Comparison of ENCODE assay signal across 8 cellular contexts in genomic region chr2:149586898-149587219, GRCh38. TPM values are rescaled to one million over a fixed set of nuclear protein-coding genes. Genes with fewer than 3 reads are reported as not detected.
DNase-seq lines count a peak whose midpoint lies in the region; ATAC-seq and TF ChIP-seq lines count a peak whose summit lies in the region.

No MANE protein-coding gene starts in this region.

- H3K36me3 Mint-ChIP-seq in activated CD4-positive, alpha-beta T cell treated with anti-CD3 and anti-CD28 coated beads for 36 hours (ENCODE audit: low read depth) = peaks cover 32% of the 10 kb centered on the region

- peak overlapping the region; percentile 82 to 99 (median 97) for H3K27ac ChIP-seq in adrenal gland
- H3K27ac ChIP-seq in layer of hippocampus (ENCODE audit: low read depth, low read length) = peak overlapping the region; percentile 90
- peak overlapping the region; percentile 97 for H3K27ac ChIP-seq in suprapubic skin

- H3K27me3 ChIP-seq in adrenal gland (no peaks in the 10 kb centered on the region), layer of hippocampus (ENCODE audit: control insufficient read depth, insufficient read depth, low read length) (no peaks in the 10 kb centered on the region), suprapubic skin (no peaks in the 10 kb centered on the region)

- POLR2A ChIA-PET in activated CD4-positive, alpha-beta T cell treated with anti-CD3 and anti-CD28 coated beads for 36 hours (lab: Charles Lee) = interaction anchor here (0.6 kb wide), 2 partner anchors 8 to 240 kb away, joined by 3 to 7 read pairs; no protein-coding TSS in a partner anchor

- H3K4me1 Mint-ChIP-seq in activated CD4-positive, alpha-beta T cell treated with anti-CD3 and anti-CD28 coated beads for 36 hours = peaks cover 41% of the 10 kb centered on the region

- H3K4me1 ChIP-seq in adrenal gland (replicated peaks in 1 of 2) = peaks cover 26 to 42% of the 10 kb centered on the region in 2 donors
- H3K4me1 ChIP-seq in suprapubic skin = peaks cover 42% of the 10 kb centered on the region

- H3K4me3 Mint-ChIP-seq in activated CD4-positive, alpha-beta T cell treated with anti-CD3 and anti-CD28 coated beads for 36 hours = peak overlapping the region; percentile 92

- H3K27ac Mint-ChIP-seq in activated CD4-positive, alpha-beta T cell treated with anti-CD3 and anti-CD28 coated beads for 36 hours = peak overlapping the region; percentile 99

- H3K27me3 Mint-ChIP-seq in activated CD4-positive, alpha-beta T cell treated with anti-CD3 and anti-CD28 coated beads for 36 hours = peaks cover 10% of the 10 kb centered on the region

- H3K9me3 ChIP-seq in adrenal gland (replicated peaks in 1 of 3) (no peaks in the 10 kb centered on the region), suprapubic skin (no peaks in the 10 kb centered on the region)

- intact Hi-C loops in activated CD4-positive, alpha-beta T cell treated with anti-CD3 and anti-CD28 coated beads for 36 hours (cut with DNase I, micrococcal nuclease) = loop anchor here (1.0 to 10.0 kb wide), 8 partner anchors 24 to 1824 kb away; partner anchors contain the start of genes MBD5 (in 2 of the 2), ORC4 (in 2 of the 2), RBM43 (in 2 of the 2) and KIF5C (in 1 of the 2)
- intact Hi-C loops in adrenal gland (cut with DNase I) = no loop called here

- TF ChIP-seq CTCF in adrenal gland (IDR thresholded peaks at IDR 0.05) = no peak
- TF ChIP-seq CTCF in suprapubic skin (IDR thresholded peaks at IDR 0.05) = no peak

- H3K4me3 ChIP-seq in adrenal gland = peak overlapping the region; percentile 68 to 97 (median 86)
- peak overlapping the region; percentile 91 for H3K4me3 ChIP-seq in suprapubic skin

- DNase-seq in activated CD4-positive, alpha-beta T cell treated with anti-CD3 and anti-CD28 coated beads for 36 hours = no peak
- DNase-seq in activated CD4-positive, alpha-beta T cell treated with anti-CD3 and anti-CD28 coated beads for 48 hours = no peak
- DNase-seq in adrenal gland (no peak), suprapubic skin (ENCODE audit: low spot score in 2 of 2) (no peak), GM19238 (ENCODE audit: insufficient read length, low spot score) (no peak), activated gamma-delta T cell treated with Interleukin-2 at 50 U/mL for 16 hours (no peak)

- H3K36me3 ChIP-seq in adrenal gland (replicated peaks in 1 of 2) = peaks cover 0 to 7% of the 10 kb centered on the region in 2 donors
- peaks cover 2% of the 10 kb centered on the region for H3K36me3 ChIP-seq in suprapubic skin

- WGBS in adrenal gland, 4 donors = 0 to 1% (median 1%) methylated on average over 7 of the region's 7 CpGs
- WGBS in suprapubic skin = 0% methylated on average over 7 of the region's 7 CpGs

- no peak for TF ChIP-seq POLR2A in adrenal gland (IDR thresholded peaks at IDR 0.05)
- no peak for TF ChIP-seq POLR2A in suprapubic skin (IDR thresholded peaks at IDR 0.05)

- H3K9me3 Mint-ChIP-seq in activated CD4-positive, alpha-beta T cell treated with anti-CD3 and anti-CD28 coated beads for 36 hours (ENCODE audit: low read depth) = no peaks in the 10 kb centered on the region

- no peak for ATAC-seq in activated CD4-positive, alpha-beta T cell treated with anti-CD3 and anti-CD28 coated beads for 36 hours
- no peak for ATAC-seq in HG03571 (IDR thresholded peaks at IDR 0.05; ENCODE audit: unreplicated experiment)

- no peak for TF ChIP-seq EP300 in suprapubic skin (IDR thresholded peaks at IDR 0.05)

- CTCF ChIA-PET in activated CD4-positive, alpha-beta T cell treated with anti-CD3 and anti-CD28 coated beads for 36 hours (lab: Charles Lee) = interaction anchor here (1.0 to 2.5 kb wide), 6 partner anchors 10 to 28 kb away, joined by 3 to 17 read pairs (median 4); no protein-coding TSS in a partner anchor

RNA-seq across cellular contexts. Expression of gene MMADHC, which starts 0.7 kb away (rescaled TPM):
- total RNA-seq in activated CD4-positive, alpha-beta T cell treated with anti-CD3 and anti-CD28 coated beads for 36 hours = 100 to 1,000 TPM in 1 of 2 experiments, 10 to 100 TPM in 1; 94.7 to 136 TPM
- 100 to 1,000 TPM in 3 of 8 donors, 10 to 100 TPM in 5; 45.9 to 124 (median 91.0) TPM for total RNA-seq in adrenal gland
- 100 to 1,000 TPM in 1 of 3 donors, 10 to 100 TPM in 2; 28.0 to 123 (median 30.7) TPM for polyA plus RNA-seq in adrenal gland
- total RNA-seq in suprapubic skin = 100 to 1,000 TPM in 1 of 4 donors, 10 to 100 TPM in 3; 46.9 to 102 (median 81.5) TPM

Comparison
In these comparisons a context has a peak if more than half of its experiments do, and no peak if none do; other contexts are left out.
1. intact Hi-C loops: an anchor here in activated CD4-positive, alpha-beta T cell treated with anti-CD3 and anti-CD28 coated beads for 36 hours (1.0 to 10.0 kb wide); none called in adrenal gland.